In the genomic region with DNA sequence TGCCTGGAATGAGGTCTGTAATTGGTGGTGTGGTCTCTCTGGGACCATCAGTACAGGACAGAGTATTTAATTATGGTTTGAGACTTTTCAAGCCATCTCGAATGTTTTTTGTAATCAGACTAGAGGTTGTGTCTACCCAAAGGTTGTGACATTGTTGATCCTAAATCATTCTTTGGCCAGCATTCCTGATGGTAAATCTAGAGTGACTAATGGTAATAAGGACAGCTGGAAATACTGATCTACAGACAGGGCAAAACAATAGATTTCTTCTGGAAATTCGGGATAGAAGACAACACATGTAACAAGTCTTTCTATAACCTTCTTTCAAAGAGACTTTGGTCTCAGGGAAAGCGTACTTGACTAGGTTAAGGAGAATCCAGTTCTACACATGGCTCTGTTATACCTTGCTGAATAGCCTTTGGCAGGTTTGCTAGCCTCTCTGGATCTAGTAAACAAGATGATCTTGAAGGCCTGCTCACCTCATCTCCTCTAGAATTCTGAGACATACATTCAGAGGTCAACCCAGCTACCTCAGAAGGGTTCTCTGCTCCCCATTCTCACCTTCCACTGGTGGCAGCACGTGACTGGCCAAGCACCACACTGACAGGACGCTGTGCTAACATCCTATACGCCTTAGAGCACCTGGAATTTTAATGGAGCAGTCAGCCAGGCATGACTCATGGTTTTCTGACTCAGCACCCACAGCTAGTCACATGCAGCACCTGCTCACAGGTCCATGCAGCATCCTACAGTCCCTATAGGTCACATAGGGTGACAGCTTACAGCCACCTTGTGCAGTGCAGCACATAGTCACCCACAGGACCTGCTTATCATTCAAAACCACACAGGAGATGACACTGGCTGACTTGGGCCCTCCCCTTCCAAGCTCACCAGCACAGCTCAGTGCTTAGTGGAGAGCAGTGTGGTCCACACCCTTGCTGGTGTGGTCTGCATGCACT, we compare ENCODE assay signal across 1 cellular context.
TF ChIP-seq lines count a peak whose summit lies in the region.

No MANE protein-coding gene starts in this region.

TF ChIP-seq in SK-N-SH treated with all-trans-retinoic acid at 6 μM for 48 hours, 23 proteins besides CTCF, POLR2A, EP300 and RAD21 (continued from another document):
- TF ChIP-seq BACH2 (CRISPR knock-in tag; IDR thresholded peaks at IDR 0.05; ENCODE audit: borderline replicate concordance) = no peak
- TF ChIP-seq CSRNP3 (CRISPR knock-in tag; IDR thresholded peaks at IDR 0.05) = no peak
- no peak for TF ChIP-seq ZC3H10 (CRISPR knock-in tag; IDR thresholded peaks at IDR 0.05)
- TF ChIP-seq ZNF8 (CRISPR knock-in tag; IDR thresholded peaks at IDR 0.05) = no peak
- no peak for TF ChIP-seq ZNF565 (CRISPR knock-in tag; conservative IDR thresholded peaks at IDR 0.05; ENCODE audit: low read depth)
- no peak for TF ChIP-seq PPARA (CRISPR knock-in tag; IDR thresholded peaks at IDR 0.05; ENCODE audit: borderline replicate concordance)
- TF ChIP-seq, protein P1, sequence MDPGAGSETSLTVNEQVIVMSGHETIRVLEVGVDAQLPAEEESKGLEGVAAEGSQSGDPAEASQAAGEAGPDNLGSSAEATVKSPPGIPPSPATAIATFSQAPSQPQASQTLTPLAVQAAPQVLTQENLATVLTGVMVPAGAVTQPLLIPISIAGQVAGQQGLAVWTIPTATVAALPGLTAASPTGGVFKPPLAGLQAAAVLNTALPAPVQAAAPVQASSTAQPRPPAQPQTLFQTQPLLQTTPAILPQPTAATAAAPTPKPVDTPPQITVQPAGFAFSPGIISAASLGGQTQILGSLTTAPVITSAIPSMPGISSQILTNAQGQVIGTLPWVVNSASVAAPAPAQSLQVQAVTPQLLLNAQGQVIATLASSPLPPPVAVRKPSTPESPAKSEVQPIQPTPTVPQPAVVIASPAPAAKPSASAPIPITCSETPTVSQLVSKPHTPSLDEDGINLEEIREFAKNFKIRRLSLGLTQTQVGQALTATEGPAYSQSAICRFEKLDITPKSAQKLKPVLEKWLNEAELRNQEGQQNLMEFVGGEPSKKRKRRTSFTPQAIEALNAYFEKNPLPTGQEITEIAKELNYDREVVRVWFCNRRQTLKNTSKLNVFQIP (CRISPR knock-in tag; IDR thresholded peaks at IDR 0.05; ENCODE audit: borderline replicate concordance, low read depth) = no peak
- TF ChIP-seq TCF4 (CRISPR knock-in tag; IDR thresholded peaks at IDR 0.05; ENCODE audit: borderline replicate concordance) = no peak
